In genomic region chr3:179449621-179450020, GRCh38 we compare ENCODE assay signal across 9 cellular contexts.
DNase-seq lines count a peak whose midpoint lies in the region; ATAC-seq and TF ChIP-seq lines count a peak whose summit lies in the region.
"Had no signal": no experiment of that assay in that cellular context is flagged by ENCODE, and none has a peak within 500 bp of the region (broad histone marks: within the 10 kb centered on the region; RNA-seq: fewer than 3 reads in every experiment).

No MANE protein-coding gene starts in this region.

- H3K9me3 Mint-ChIP-seq in nephron progenitor cell, result no peaks in the 10 kb centered on the region

- H3K27me3 Mint-ChIP-seq in nephron progenitor cell (ENCODE audit: low read depth, poor library complexity), result peaks cover 3% of the 10 kb centered on the region

- TF ChIP-seq CTCF in AG10803 (conservative IDR thresholded peaks at IDR 0.05; ENCODE audit: low read length), result no peak; the same call in 1 of the 2 replicates
- no peak for TF ChIP-seq CTCF in LNCaP clone FGC (IDR thresholded peaks at IDR 0.05; ENCODE audit: control insufficient read depth, extremely low read depth, insufficient read depth)
- no peak for TF ChIP-seq CTCF in coronary artery (IDR thresholded peaks at IDR 0.05)
- TF ChIP-seq CTCF in nephron progenitor cell (IDR thresholded peaks at IDR 0.05), result no peak
- TF ChIP-seq CTCF in GM10266 (IDR thresholded peaks at IDR 0.05; ENCODE audit: control insufficient read depth, insufficient read depth, low read depth, missing control alignments), result no peak

- DNase-seq in AG10803 (ENCODE audit: low read depth) (peak; percentile 59), LNCaP clone FGC (ENCODE audit: low read depth) (no peak), coronary artery (ENCODE audit: low spot score) (no peak), nephron progenitor cell (no peak), kidney tubule cell (ENCODE audit: low spot score) (no peak), GM10266 (ENCODE audit: extremely low spot score) (no peak)
- DNase-seq in stimulated activated CD4-positive, alpha-beta T cell treated with anti-CD3 and anti-CD28 coated beads, Interleukin-4, amount 100 ng/mL, for 4 hours, result no peak
- DNase-seq: MV-4-11 had no signal

- peaks cover 33% of the 10 kb centered on the region for H3K4me1 Mint-ChIP-seq in nephron progenitor cell

- ATAC-seq in GM19452 (IDR thresholded peaks at IDR 0.05; ENCODE audit: unreplicated experiment), result no peak

- peak overlapping the region; percentile 92 to 96 for H3K27ac ChIP-seq in coronary artery

- H3K27ac Mint-ChIP-seq in nephron progenitor cell, result no peak overlapping the region

- peak overlapping the region; percentile 96 for H3K4me3 Mint-ChIP-seq in nephron progenitor cell

- peak overlapping the region; percentile 78 for H3K4me3 ChIP-seq in AG10803 (ENCODE audit: low read length)
- peak overlapping the region; percentile 58; the same call in 1 of the 2 replicates for H3K4me3 ChIP-seq in LNCaP clone FGC (ENCODE audit: low read depth, low read length)
- peak overlapping the region; percentile 84 for H3K4me3 ChIP-seq in coronary artery

- peaks cover 10% of the 10 kb centered on the region for H3K36me3 Mint-ChIP-seq in nephron progenitor cell (ENCODE audit: low read depth)
